Comparison of ENCODE assay signal across 8 cellular contexts in genomic region chr2:45610281-45611019, GRCh38. TPM values are rescaled to one million over a fixed set of nuclear protein-coding genes. Genes with fewer than 3 reads are reported as not detected.
A peak's percentile ranks its signal among the peaks of the same experiment; 100 is the strongest.
DNase-seq lines count a peak whose midpoint lies in the region; ATAC-seq and TF ChIP-seq lines count a peak whose summit lies in the region.

No MANE protein-coding gene starts in this region.

- no peaks in the 10 kb centered on the region for H4K20me1 ChIP-seq in neural progenitor cell (ENCODE audit: low read depth)

- H3K27ac Mint-ChIP-seq in neural progenitor cell: peak overlapping the region; percentile 55

- H3K9ac ChIP-seq in neural progenitor cell: no peak overlapping the region

- DNase-seq in DMS79 treated with DMSO at 0.1 percent for 48 hours (lab: John Stamatoyannopoulos, UW) (peak; percentile 70), KBM-7 (peak; percentile 79), RPMI7951 (ENCODE audit: low read depth) (peak; percentile 77), foreskin melanocyte (peak; percentile 83), neural progenitor cell (ENCODE audit: low spot score) (peak; percentile 75), thoracic aorta (ENCODE audit: low spot score) (peak; percentile 8)
- DNase-seq in activated effector memory CD4-positive, alpha-beta T cell treated with anti-CD3 and anti-CD28 coated beads, Interleukin-2, amount 50 U/mL, for 16 hours: peak; percentile 82

- H3K4me1 ChIP-seq in neural progenitor cell: peaks cover 4% of the 10 kb centered on the region
- peaks cover 8 to 31% of the 10 kb centered on the region in 2 donors for H3K4me1 ChIP-seq in thoracic aorta (ENCODE audit: control insufficient read depth in 1 of 2, low read depth in 2 of 2)

- peak overlapping the region; percentile 98 for H3K4me3 Mint-ChIP-seq in neural progenitor cell

- ATAC-seq in GM21825 (IDR thresholded peaks at IDR 0.05; ENCODE audit: unreplicated experiment): peak; percentile 36
- peak; percentile 13 for ATAC-seq in thoracic aorta (ENCODE audit: insufficient number of reproducible peaks, low FRiP score, low read depth)

- TF ChIP-seq CTCF in neural progenitor cell (IDR thresholded peaks at IDR 0.05) (peak; percentile 41), thoracic aorta (IDR thresholded peaks at IDR 0.05) (no peak)

- H3K9me3 ChIP-seq in neural progenitor cell (ENCODE audit: low read depth) (no peaks in the 10 kb centered on the region), thoracic aorta (no peaks in the 10 kb centered on the region)

- peak overlapping the region; percentile 75 for H3K4me2 ChIP-seq in neural progenitor cell

- H3K9me3 Mint-ChIP-seq in neural progenitor cell: no peaks in the 10 kb centered on the region

- H3K36me3 ChIP-seq in neural progenitor cell (no peaks in the 10 kb centered on the region), thoracic aorta (no peaks in the 10 kb centered on the region)

- peak overlapping the region; percentile 98 for H2AFZ ChIP-seq in neural progenitor cell (replicated peaks)

- H3K4me3 ChIP-seq in neural progenitor cell (peak overlapping the region; percentile 73), thoracic aorta (peak overlapping the region; percentile 76)

- H3K27ac ChIP-seq in neural progenitor cell (no peak overlapping the region), thoracic aorta (peak overlapping the region; percentile 69 to 72)

- H3K27me3 ChIP-seq in neural progenitor cell: no peaks in the 10 kb centered on the region
- no peaks in the 10 kb centered on the region for H3K27me3 ChIP-seq in thoracic aorta (replicated peaks; ENCODE audit: insufficient read depth)

- H3K79me2 ChIP-seq in neural progenitor cell (ENCODE audit: low read depth): peaks cover 42% of the 10 kb centered on the region

- no peaks in the 10 kb centered on the region for H3K36me3 Mint-ChIP-seq in neural progenitor cell

- in situ Hi-C loops in KBM-7 (cut with MboI; ENCODE audit: low pct_unique_long_range_greater_than_20kb, low sequenced_read_pairs): no loop called here

- H3K27me3 Mint-ChIP-seq in neural progenitor cell (ENCODE audit: insufficient read depth, low read depth): no peaks in the 10 kb centered on the region

- peaks cover 12% of the 10 kb centered on the region for H3K4me1 Mint-ChIP-seq in neural progenitor cell

- H3F3A ChIP-seq in neural progenitor cell (ENCODE audit: low read depth): peaks cover 8% of the 10 kb centered on the region

RNA-seq across cellular contexts. Expression of gene SRBD1, which starts 0.6 kb away (rescaled TPM):
- total RNA-seq in RPMI7951 (2014; rRNA removed; shearing (Covaris generic)): 13.4 and 19.7 TPM in 2 replicates
- 29.9 and 37.2 TPM in 2 replicates for total RNA-seq in neural progenitor cell (ENCODE audit: low replicate concordance)
- 10 to 100 TPM; 19.0 to 22.3 TPM for total RNA-seq in thoracic aorta

RNA-seq across cellular contexts. Expression of gene PRKCE, which starts 41.0 kb away (rescaled TPM):
- total RNA-seq in RPMI7951 (2014; rRNA removed; shearing (Covaris generic)): 28.2 and 30.2 TPM in 2 replicates
- total RNA-seq in neural progenitor cell (ENCODE audit: low replicate concordance): 2.9 and 4.1 TPM in 2 replicates
- 10 to 100 TPM in 1 of 2 donors, 1 to 10 TPM in 1; 5.8 to 18.1 TPM for total RNA-seq in thoracic aorta

Comparison
In these comparisons a context has a peak if more than half of its experiments do, and no peak if none do; other contexts are left out.
1. DNase-seq: peak in every context shown above with its lines; median percentile 83 in foreskin melanocyte; 82 in activated effector memory CD4-positive, alpha-beta T cell treated with anti-CD3 and anti-CD28 coated beads, Interleukin-2, amount 50 U/mL, for 16 hours; 79 in KBM-7; 77 in RPMI7951; 75 in neural progenitor cell; 70 in DMS79 treated with DMSO at 0.1 percent for 48 hours; 8 in thoracic aorta.